ENCODE assay signal across 10 cellular contexts in genomic region chr3:160485931-160486330, GRCh38. TPM values are rescaled to one million over a fixed set of nuclear protein-coding genes. Genes with fewer than 3 reads are reported as not detected.
DNase-seq lines count a peak whose midpoint lies in the region; ATAC-seq and TF ChIP-seq lines count a peak whose summit lies in the region.
"Had no signal": no experiment of that assay in that cellular context is flagged by ENCODE, and none has a peak within 500 bp of the region (broad histone marks: within the 10 kb centered on the region; RNA-seq: fewer than 3 reads in every experiment).

No MANE protein-coding gene starts in this region.

- no peak for ATAC-seq in heart right ventricle
- ATAC-seq in right cardiac atrium = no peak
- ATAC-seq in SK-N-SH treated with all-trans-retinoic acid at 6 μM for 48 hours = peak; percentile 41
- no peak for ATAC-seq in left lung
- no peak for ATAC-seq in upper lobe of right lung

- intact Hi-C loops in heart right ventricle (cut with DNase I) (loop anchor here in 1 of 10 donors (10.0 kb wide), 1 partner anchor 441 kb away; no protein-coding TSS in a partner anchor), right cardiac atrium (cut with DNase I) (no loop called here), left lung (cut with DNase I) (no loop called here), upper lobe of right lung (cut with DNase I) (no loop called here)

- DNase-seq in heart right ventricle = no peak
- no peak for DNase-seq in right cardiac atrium
- DNase-seq in left lung = no peak
- DNase-seq in upper lobe of right lung = no peak
- DNase-seq in NCI-H2196 (lab: John Stamatoyannopoulos, UW; ENCODE audit: unreplicated experiment) = no peak
- DNase-seq in activated CD4-positive, alpha-beta T cell treated with anti-CD3 and anti-CD28 coated beads, Interleukin-2, amount 50 U/mL, for 48 hours = no peak
- no peak for DNase-seq in NCI-H446 treated with DMSO at 0.1 percent for 48 hours (lab: John Stamatoyannopoulos, UW)
- DNase-seq: T1000 had no signal

- H3K27me3 ChIP-seq in heart right ventricle = peaks cover 0 to 3% (median 0%) of the 10 kb centered on the region in 7 donors
- no peaks in the 10 kb centered on the region for H3K27me3 ChIP-seq in right cardiac atrium (ENCODE audit: control insufficient read depth, insufficient read depth)
- H3K27me3 ChIP-seq in left lung = no peaks in the 10 kb centered on the region
- no peaks in the 10 kb centered on the region for H3K27me3 ChIP-seq in upper lobe of right lung

- H3K9me3 ChIP-seq in heart right ventricle (no peaks in the 10 kb centered on the region), right cardiac atrium (ENCODE audit: control insufficient read depth, low read length) (no peaks in the 10 kb centered on the region), left lung (no peaks in the 10 kb centered on the region), upper lobe of right lung (no peaks in the 10 kb centered on the region)

- no peak overlapping the region for H3K27ac ChIP-seq in heart right ventricle
- no peak overlapping the region for H3K27ac ChIP-seq in right cardiac atrium (ENCODE audit: low read length)
- H3K27ac ChIP-seq in left lung = no peak overlapping the region
- no peak overlapping the region for H3K27ac ChIP-seq in upper lobe of right lung
- H3K27ac ChIP-seq: epithelial cell of prostate had no signal

- 48 to 53% methylated on average over 5 of the region's 5 CpGs for WGBS in heart right ventricle, 2 donors
- WGBS in right cardiac atrium = 53% methylated on average over 5 of the region's 5 CpGs

- H3K36me3 ChIP-seq in heart right ventricle (peaks cover 0 to 2% (median 0%) of the 10 kb centered on the region in 9 donors), left lung (no peaks in the 10 kb centered on the region), upper lobe of right lung (no peaks in the 10 kb centered on the region)

- H3K4me1 ChIP-seq in heart right ventricle (peaks cover 0 to 4% (median 0%) of the 10 kb centered on the region in 9 donors), right cardiac atrium (ENCODE audit: control insufficient read depth, insufficient read depth, low read length) (no peaks in the 10 kb centered on the region), left lung (no peaks in the 10 kb centered on the region), upper lobe of right lung (no peaks in the 10 kb centered on the region)

- H3K4me3 ChIP-seq in heart right ventricle = peak overlapping the region in 6 of 10 donors; percentile 22 to 40 (median 29)
- H3K4me3 ChIP-seq in right cardiac atrium (ENCODE audit: low read length) = no peak overlapping the region
- H3K4me3 ChIP-seq in left lung = peak overlapping the region; percentile 5 to 8
- peak overlapping the region; percentile 25 for H3K4me3 ChIP-seq in upper lobe of right lung

- no peak for TF ChIP-seq CTCF in heart right ventricle (IDR thresholded peaks at IDR 0.05)
- TF ChIP-seq CTCF in left lung (IDR thresholded peaks at IDR 0.05) = no peak
- TF ChIP-seq CTCF in upper lobe of right lung (IDR thresholded peaks at IDR 0.05) = no peak

TF ChIP-seq in SK-N-SH treated with all-trans-retinoic acid at 6 μM for 48 hours, 23 proteins besides CTCF, POLR2A, EP300 and RAD21:
- TF ChIP-seq BACH2 (CRISPR knock-in tag; IDR thresholded peaks at IDR 0.05; ENCODE audit: borderline replicate concordance) = no peak
- no peak for TF ChIP-seq GLIS3 (CRISPR knock-in tag; IDR thresholded peaks at IDR 0.05)
- no peak for TF ChIP-seq SNAI2 (CRISPR knock-in tag; IDR thresholded peaks at IDR 0.05)
- TF ChIP-seq ZFP30 (CRISPR knock-in tag; IDR thresholded peaks at IDR 0.05) = no peak
- TF ChIP-seq ZFP3 (CRISPR knock-in tag; IDR thresholded peaks at IDR 0.05) = no peak
- no peak for TF ChIP-seq OSR1 (CRISPR knock-in tag; IDR thresholded peaks at IDR 0.05)
- no peak for TF ChIP-seq ISL1 (CRISPR knock-in tag; IDR thresholded peaks at IDR 0.05)
- TF ChIP-seq ARNTL (CRISPR knock-in tag; IDR thresholded peaks at IDR 0.05; ENCODE audit: borderline replicate concordance, low read depth) = no peak
- no peak for TF ChIP-seq CSRNP3 (CRISPR knock-in tag; IDR thresholded peaks at IDR 0.05)
- no peak for TF ChIP-seq ZNF70 (CRISPR knock-in tag; IDR thresholded peaks at IDR 0.05)
- no peak for TF ChIP-seq TSHZ2 (CRISPR knock-in tag; IDR thresholded peaks at IDR 0.05)
- no peak for TF ChIP-seq ZC3H10 (CRISPR knock-in tag; IDR thresholded peaks at IDR 0.05)
- no peak for TF ChIP-seq PPARA (CRISPR knock-in tag; IDR thresholded peaks at IDR 0.05; ENCODE audit: borderline replicate concordance)
- no peak for TF ChIP-seq TCF4 (CRISPR knock-in tag; IDR thresholded peaks at IDR 0.05; ENCODE audit: borderline replicate concordance)
- no peak for TF ChIP-seq ZNF565 (CRISPR knock-in tag; conservative IDR thresholded peaks at IDR 0.05; ENCODE audit: low read depth)
- no peak for TF ChIP-seq CSDC2 (CRISPR knock-in tag; IDR thresholded peaks at IDR 0.05)

RNA-seq across cellular contexts. Expression of gene TRIM59, which starts 36.3 kb away (rescaled TPM):
- total RNA-seq in heart right ventricle (1 to 10 TPM in 1 of 10 donors, under 1 TPM in 8, not detected in 1; 0.10 to 2.8 (median 0.60) TPM), right cardiac atrium (under 1 TPM; 0.28 to 0.86 (median 0.45) TPM), left lung (1 to 10 TPM; 4.3 to 8.7 TPM), upper lobe of right lung (4.5 TPM)
- polyA plus RNA-seq in heart right ventricle (under 1 TPM; 0.15 to 0.25 TPM), right cardiac atrium (0.16 TPM)
